1 cellular context compared by ENCODE assay signal in the genomic region with DNA sequence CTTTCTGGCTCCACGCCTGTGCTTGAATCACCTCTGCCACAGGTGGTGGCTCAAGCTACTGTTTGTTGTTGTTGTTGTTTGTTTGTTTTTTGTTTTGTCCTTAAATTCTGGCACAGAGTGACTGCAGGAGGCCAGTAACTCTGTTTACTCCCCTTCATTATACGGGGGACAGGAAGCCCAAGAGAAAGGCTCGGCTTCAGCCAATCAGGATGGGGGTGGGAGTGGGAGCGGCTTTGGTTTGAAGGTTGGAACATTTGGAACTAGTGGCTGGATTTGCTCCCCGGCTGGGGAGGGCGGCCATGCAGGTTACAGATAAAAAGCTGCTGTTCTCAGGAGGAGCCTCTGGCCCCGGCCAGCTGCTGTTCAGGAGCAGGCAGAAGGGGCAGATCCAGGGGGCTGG.
TF ChIP-seq lines count a peak whose summit lies in the region.

No MANE protein-coding gene starts in this region.

TF ChIP-seq in K562, 482 proteins besides CTCF, POLR2A, EP300 and RAD21:
- TF ChIP-seq, protein P1, sequence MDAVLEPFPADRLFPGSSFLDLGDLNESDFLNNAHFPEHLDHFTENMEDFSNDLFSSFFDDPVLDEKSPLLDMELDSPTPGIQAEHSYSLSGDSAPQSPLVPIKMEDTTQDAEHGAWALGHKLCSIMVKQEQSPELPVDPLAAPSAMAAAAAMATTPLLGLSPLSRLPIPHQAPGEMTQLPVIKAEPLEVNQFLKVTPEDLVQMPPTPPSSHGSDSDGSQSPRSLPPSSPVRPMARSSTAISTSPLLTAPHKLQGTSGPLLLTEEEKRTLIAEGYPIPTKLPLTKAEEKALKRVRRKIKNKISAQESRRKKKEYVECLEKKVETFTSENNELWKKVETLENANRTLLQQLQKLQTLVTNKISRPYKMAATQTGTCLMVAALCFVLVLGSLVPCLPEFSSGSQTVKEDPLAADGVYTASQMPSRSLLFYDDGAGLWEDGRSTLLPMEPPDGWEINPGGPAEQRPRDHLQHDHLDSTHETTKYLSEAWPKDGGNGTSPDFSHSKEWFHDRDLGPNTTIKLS (IDR thresholded peaks at IDR 0.05; ENCODE audit: borderline replicate concordance, low read depth): no peak
- TF ChIP-seq HDAC1 (IDR thresholded peaks at IDR 0.05) (no peak), SMAD1 (IDR thresholded peaks at IDR 0.05; ENCODE audit: low read depth, low read length, partially characterized antibody) (no peak), CHD4 (IDR thresholded peaks at IDR 0.05; ENCODE audit: insufficient read depth, insufficient replicate concordance, low read depth, low read length, poor library complexity, severe bottlenecking) (no peak), ETV5 (CRISPR knock-in tag; IDR thresholded peaks at IDR 0.05; ENCODE audit: low read depth) (no peak), TAF15 (IDR thresholded peaks at IDR 0.05; ENCODE audit: low read depth, low read length) (no peak), RBM15 (IDR thresholded peaks at IDR 0.05; ENCODE audit: insufficient read depth, low read length) (no peak), ZSCAN29 (IDR thresholded peaks at IDR 0.05) (no peak), STAT5A (IDR thresholded peaks at IDR 0.05; ENCODE audit: borderline replicate concordance, low read length) (no peak), MAFF (IDR thresholded peaks at IDR 0.05; ENCODE audit: low read length) (no peak), HNRNPK (IDR thresholded peaks at IDR 0.05; ENCODE audit: low read depth, low read length, poor library complexity, severe bottlenecking) (no peak), NRF1 (conservative IDR thresholded peaks at IDR 0.05 in 1 of 2, IDR thresholded peaks at IDR 0.05 in 1 of 2) (no peak), ZNF699 (CRISPR knock-in tag; IDR thresholded peaks at IDR 0.05; ENCODE audit: insufficient replicate concordance) (no peak), KAT7 (CRISPR knock-in tag; IDR thresholded peaks at IDR 0.05; ENCODE audit: borderline replicate concordance) (no peak), ZNF197 (CRISPR knock-in tag; IDR thresholded peaks at IDR 0.05; ENCODE audit: low read depth) (no peak)
- TF ChIP-seq, protein P2, sequence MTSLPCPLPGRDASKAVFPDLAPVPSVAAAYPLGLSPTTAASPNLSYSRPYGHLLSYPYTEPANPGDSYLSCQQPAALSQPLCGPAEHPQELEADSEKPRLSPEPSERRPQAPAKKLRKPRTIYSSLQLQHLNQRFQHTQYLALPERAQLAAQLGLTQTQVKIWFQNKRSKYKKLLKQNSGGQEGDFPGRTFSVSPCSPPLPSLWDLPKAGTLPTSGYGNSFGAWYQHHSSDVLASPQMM (CRISPR knock-in tag; IDR thresholded peaks at IDR 0.05): no peak
- TF ChIP-seq, protein P3, sequence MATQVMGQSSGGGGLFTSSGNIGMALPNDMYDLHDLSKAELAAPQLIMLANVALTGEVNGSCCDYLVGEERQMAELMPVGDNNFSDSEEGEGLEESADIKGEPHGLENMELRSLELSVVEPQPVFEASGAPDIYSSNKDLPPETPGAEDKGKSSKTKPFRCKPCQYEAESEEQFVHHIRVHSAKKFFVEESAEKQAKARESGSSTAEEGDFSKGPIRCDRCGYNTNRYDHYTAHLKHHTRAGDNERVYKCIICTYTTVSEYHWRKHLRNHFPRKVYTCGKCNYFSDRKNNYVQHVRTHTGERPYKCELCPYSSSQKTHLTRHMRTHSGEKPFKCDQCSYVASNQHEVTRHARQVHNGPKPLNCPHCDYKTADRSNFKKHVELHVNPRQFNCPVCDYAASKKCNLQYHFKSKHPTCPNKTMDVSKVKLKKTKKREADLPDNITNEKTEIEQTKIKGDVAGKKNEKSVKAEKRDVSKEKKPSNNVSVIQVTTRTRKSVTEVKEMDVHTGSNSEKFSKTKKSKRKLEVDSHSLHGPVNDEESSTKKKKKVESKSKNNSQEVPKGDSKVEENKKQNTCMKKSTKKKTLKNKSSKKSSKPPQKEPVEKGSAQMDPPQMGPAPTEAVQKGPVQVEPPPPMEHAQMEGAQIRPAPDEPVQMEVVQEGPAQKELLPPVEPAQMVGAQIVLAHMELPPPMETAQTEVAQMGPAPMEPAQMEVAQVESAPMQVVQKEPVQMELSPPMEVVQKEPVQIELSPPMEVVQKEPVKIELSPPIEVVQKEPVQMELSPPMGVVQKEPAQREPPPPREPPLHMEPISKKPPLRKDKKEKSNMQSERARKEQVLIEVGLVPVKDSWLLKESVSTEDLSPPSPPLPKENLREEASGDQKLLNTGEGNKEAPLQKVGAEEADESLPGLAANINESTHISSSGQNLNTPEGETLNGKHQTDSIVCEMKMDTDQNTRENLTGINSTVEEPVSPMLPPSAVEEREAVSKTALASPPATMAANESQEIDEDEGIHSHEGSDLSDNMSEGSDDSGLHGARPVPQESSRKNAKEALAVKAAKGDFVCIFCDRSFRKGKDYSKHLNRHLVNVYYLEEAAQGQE (CRISPR knock-in tag; IDR thresholded peaks at IDR 0.05; ENCODE audit: low read depth): no peak
- TF ChIP-seq, protein P4, sequence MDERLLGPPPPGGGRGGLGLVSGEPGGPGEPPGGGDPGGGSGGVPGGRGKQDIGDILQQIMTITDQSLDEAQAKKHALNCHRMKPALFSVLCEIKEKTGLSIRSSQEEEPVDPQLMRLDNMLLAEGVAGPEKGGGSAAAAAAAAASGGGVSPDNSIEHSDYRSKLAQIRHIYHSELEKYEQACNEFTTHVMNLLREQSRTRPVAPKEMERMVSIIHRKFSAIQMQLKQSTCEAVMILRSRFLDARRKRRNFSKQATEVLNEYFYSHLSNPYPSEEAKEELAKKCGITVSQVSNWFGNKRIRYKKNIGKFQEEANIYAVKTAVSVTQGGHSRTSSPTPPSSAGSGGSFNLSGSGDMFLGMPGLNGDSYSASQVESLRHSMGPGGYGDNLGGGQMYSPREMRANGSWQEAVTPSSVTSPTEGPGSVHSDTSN (CRISPR knock-in tag; IDR thresholded peaks at IDR 0.05; ENCODE audit: low read depth): no peak
- TF ChIP-seq, protein P4 (tag; conservative IDR thresholded peaks at IDR 0.05; ENCODE audit: low read depth): no peak
- TF ChIP-seq, protein P5, sequence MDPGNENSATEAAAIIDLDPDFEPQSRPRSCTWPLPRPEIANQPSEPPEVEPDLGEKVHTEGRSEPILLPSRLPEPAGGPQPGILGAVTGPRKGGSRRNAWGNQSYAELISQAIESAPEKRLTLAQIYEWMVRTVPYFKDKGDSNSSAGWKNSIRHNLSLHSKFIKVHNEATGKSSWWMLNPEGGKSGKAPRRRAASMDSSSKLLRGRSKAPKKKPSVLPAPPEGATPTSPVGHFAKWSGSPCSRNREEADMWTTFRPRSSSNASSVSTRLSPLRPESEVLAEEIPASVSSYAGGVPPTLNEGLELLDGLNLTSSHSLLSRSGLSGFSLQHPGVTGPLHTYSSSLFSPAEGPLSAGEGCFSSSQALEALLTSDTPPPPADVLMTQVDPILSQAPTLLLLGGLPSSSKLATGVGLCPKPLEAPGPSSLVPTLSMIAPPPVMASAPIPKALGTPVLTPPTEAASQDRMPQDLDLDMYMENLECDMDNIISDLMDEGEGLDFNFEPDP (CRISPR knock-in tag; IDR thresholded peaks at IDR 0.05): no peak
